ENCODE assay signal across 33 cellular contexts in genomic region chr5:31583129-31583528, GRCh38. TPM values are rescaled to one million over a fixed set of nuclear protein-coding genes. Genes with fewer than 3 reads are reported as not detected.
"Had no signal": no experiment of that assay in that cellular context is flagged by ENCODE, and none has a peak within 500 bp of the region (broad histone marks: within the 10 kb centered on the region; RNA-seq: fewer than 3 reads in every experiment).

No MANE protein-coding gene starts in this region.

- H3K4me1 ChIP-seq: adrenal gland, ascending aorta, body of pancreas, breast epithelium had no signal

- FAIRE-seq: astrocyte, bronchial epithelial cell had no signal

- H3K9me3 ChIP-seq: adrenal gland, ascending aorta, body of pancreas, breast epithelium had no signal

- H3K36me3 ChIP-seq: adrenal gland, ascending aorta, brain microvascular endothelial cell, breast epithelium, cardiac muscle cell had no signal

- H3K4me3 ChIP-seq: adrenal gland, ascending aorta, body of pancreas, breast epithelium, cardiac muscle cell had no signal

- ATAC-seq: activated naive CD4-positive, alpha-beta T cell treated with anti-CD3 and anti-CD28 coated beads, Interleukin-2, amount 50 U/mL, for 72 hours; activated naive CD8-positive, alpha-beta T cell treated with anti-CD3 and anti-CD28 coated beads, Interleukin-2, amount 50 U/mL, for 24 hours; activated T-cell treated with anti-CD3 and anti-CD28 coated beads, Interleukin-2, amount 50 U/mL, for 4 hours; activated T-cell treated with anti-CD3 and anti-CD28 coated beads, Interleukin-2, amount 50 U/mL, for 72 hours; activated T-helper 17 cell treated with anti-CD3 and anti-CD28 coated beads, Interleukin-2, amount 50 U/mL, for 72 hours; body of pancreas had no signal

- H3K27me3 ChIP-seq: ascending aorta, body of pancreas, brain microvascular endothelial cell, breast epithelium, cardiac muscle cell had no signal

- H3K27ac ChIP-seq: adrenal gland, ascending aorta, body of pancreas, brain microvascular endothelial cell, breast epithelium, cardiac muscle cell had no signal

- DNase-seq: activated effector memory CD4-positive, alpha-beta T cell treated with anti-CD3 and anti-CD28 coated beads, Interleukin-2, amount 50 U/mL, for 16 hours; activated effector memory CD4-positive, alpha-beta T cell treated with Interleukin-2 at 50 U/mL for 16 hours; activated gamma-delta T cell; activated gamma-delta T cell treated with Interleukin-2 at 50 U/mL for 16 hours; activated naive CD4-positive, alpha-beta T cell; activated naive CD4-positive, alpha-beta T cell treated with anti-CD3 and anti-CD28 coated beads for 36 hours; activated naive CD4-positive, alpha-beta T cell treated with anti-CD3 and anti-CD28 coated beads, Interleukin-2, amount 10 ng/mL, durations not matched to agents 7 days and 5 days; activated naive CD4-positive, alpha-beta T cell treated with anti-CD3 and anti-CD28 coated beads, Interleukin-2, amount 50 U/mL, for 16 hours; activated naive CD4-positive, alpha-beta T cell treated with Interleukin-2 at 50 U/mL for 16 hours; activated naive CD8-positive, alpha-beta T cell treated with anti-CD3 and anti-CD28 coated beads for 36 hours; activated naive CD8-positive, alpha-beta T cell treated with anti-CD3 and anti-CD28 coated beads, Interleukin-2, amount 10 ng/mL, durations not matched to agents 7 days and 5 days; activated naive CD8-positive, alpha-beta T cell treated with anti-CD3 and anti-CD28 coated beads, Interleukin-2, amount 50 U/mL, for 24 hours; activated T-cell treated with anti-CD3 and anti-CD28 coated beads, Interleukin-2, amount 50 U/mL, for 4 hours; activated T-cell treated with anti-CD3 and anti-CD28 coated beads, Interleukin-2, amount 50 U/mL, for 48 hours; activated T-cell treated with anti-CD3 and anti-CD28 coated beads, Interleukin-2, amount 50 U/mL, for 72 hours; adrenal gland; amniotic stem cell; amygdala; anterior cingulate cortex; aorta; body of pancreas; brain microvascular endothelial cell; caudate nucleus; central memory CD4-positive, alpha-beta T cell; cerebellar nuclear complex had no signal

RNA-seq across cellular contexts. Expression of gene PDZD2, which starts 55.8 kb away (rescaled TPM):
- total RNA-seq: activated T-helper 1 cell treated with anti-CD3 and anti-CD28 coated beads, Interleukin-12 subunit alpha, Interleukin-12 subunit beta, Interleukin-2, Interleukin-4 antibody, amounts not matched to agents 30 ng/mL and 10 ng/mL and 1 ng/mL, durations not matched to agents 14 hours and 24 hours and 36 hours had no signal
